ENCODE assay signal across 16 cellular contexts in genomic region chr16:19137621-19138128, GRCh38. TPM values are rescaled to one million over a fixed set of nuclear protein-coding genes. Genes with fewer than 3 reads are reported as not detected.
DNase-seq lines count a peak whose midpoint lies in the region; ATAC-seq, FAIRE-seq and TF ChIP-seq lines count a peak whose summit lies in the region.
"Had no signal": no experiment of that assay in that cellular context is flagged by ENCODE, and none has a peak within 500 bp of the region (broad histone marks: within the 10 kb centered on the region; RNA-seq: fewer than 3 reads in every experiment).

No MANE protein-coding gene starts in this region.

- H3K27ac ChIP-seq in IMR-90 (ENCODE audit: insufficient read depth, low read length), result peak overlapping the region; percentile 55; the same call in 1 of the 2 replicates
- H3K27ac ChIP-seq in SK-N-MC, result peak overlapping the region; percentile 92
- peak overlapping the region; percentile 74 for H3K27ac ChIP-seq in subcutaneous abdominal adipose tissue (ENCODE audit: low read depth, low read length)
- H3K27ac ChIP-seq: HL-60, ovary had no signal

- peaks cover 29% of the 10 kb centered on the region for H3K4me1 ChIP-seq in IMR-90 (ENCODE audit: control insufficient read depth, insufficient read depth, low read length)
- H3K4me1 ChIP-seq in subcutaneous abdominal adipose tissue (ENCODE audit: control insufficient read depth in 5 of 5, insufficient read depth in 5 of 5, low read length in 5 of 5), result peaks cover 18 to 52% (median 44%) of the 10 kb centered on the region in 5 donors

- DNase-seq in IMR-90, result no peak
- no peak for DNase-seq in SK-N-MC (ENCODE audit: low read depth, low spot score)
- peak; percentile 58 for DNase-seq in left kidney (ENCODE audit: low read depth, low spot score)
- no peak for DNase-seq in AG08395 (ENCODE audit: low spot score)
- DNase-seq in H54 (ENCODE audit: insufficient read length, low spot score), result no peak
- DNase-seq: activated naive CD8-positive, alpha-beta T cell treated with anti-CD3 and anti-CD28 coated beads, Interleukin-2, amount 10 ng/mL, durations not matched to agents 7 days and 5 days; effector memory CD4-positive, alpha-beta T cell; GF-D8; kidney glomerular epithelial cell; ovary had no signal

- H2BK120ac ChIP-seq in IMR-90 (ENCODE audit: low read depth, low read length), result peak overlapping the region; percentile 75

- H2BK20ac ChIP-seq in IMR-90 (ENCODE audit: low read depth, low read length), result peak overlapping the region; percentile 8; the same call in 1 of the 2 replicates

- H3K27me3 ChIP-seq in IMR-90 (ENCODE audit: control insufficient read depth, insufficient read depth, low read length) (no peaks in the 10 kb centered on the region), subcutaneous abdominal adipose tissue (ENCODE audit: control insufficient read depth in 5 of 5, insufficient read depth in 4 of 5, low read length in 5 of 5) (no peaks in the 10 kb centered on the region)
- H3K27me3 ChIP-seq: ovary had no signal

- no peak overlapping the region for H3K56ac ChIP-seq in IMR-90 (ENCODE audit: extremely low read depth, insufficient read depth, low read length)

- POLR2A ChIA-PET in IMR-90 (lab: Charles Lee; ENCODE audit: unreplicated experiment), result no interaction called here

- H2BK15ac ChIP-seq in IMR-90 (ENCODE audit: low read depth, low read length), result 0 out of 3 replicates have a peak overlapping the region, but pooled peaks have one; percentile 21

- H2AK9ac ChIP-seq in IMR-90 (replicated peaks; ENCODE audit: low read depth, low read length, poor library complexity), result peak overlapping the region; percentile 17

- no peaks in the 10 kb centered on the region for H3K36me3 ChIP-seq in IMR-90 (ENCODE audit: control insufficient read depth, insufficient read depth, low read length)
- no peaks in the 10 kb centered on the region for H3K36me3 ChIP-seq in SK-N-MC (ENCODE audit: insufficient read depth, low read length)
- H3K36me3 ChIP-seq in subcutaneous abdominal adipose tissue (ENCODE audit: control insufficient read depth in 5 of 5, insufficient read depth in 5 of 5, low read length in 5 of 5), result no peaks in the 10 kb centered on the region
- H3K36me3 ChIP-seq: ovary had no signal

- no peak overlapping the region for H3K4me2 ChIP-seq in IMR-90 (ENCODE audit: low read depth, low read length)

- no peaks in the 10 kb centered on the region for H4K20me1 ChIP-seq in IMR-90 (ENCODE audit: insufficient read depth, low read length)

- CTCF ChIA-PET in IMR-90 (lab: Yijun Ruan, JAX), result interaction anchor here (0.8 kb wide), 1 partner anchor 42 kb away, joined by 3 read pairs; no protein-coding TSS in a partner anchor

- dilution Hi-C loops in IMR-90 (cut with HindIII; ENCODE audit: low sequenced_read_pairs, unreplicated experiment), result no loop called here

- intact Hi-C loops in IMR-90 (cut with micrococcal nuclease), result no loop called here

- peak overlapping the region in 1 of 2 experiments; percentile 17; a peak in 1 of 4 replicates for H4K8ac ChIP-seq in IMR-90 (ENCODE audit: low read depth in 2 of 2, low read length in 2 of 2)

- ATAC-seq in IMR-90 (ENCODE audit: low read depth) (no peak), GM18858 (IDR thresholded peaks at IDR 0.05; ENCODE audit: unreplicated experiment) (no peak)
- ATAC-seq: K562 had no signal

- TF ChIP-seq CTCF in IMR-90 (conservative IDR thresholded peaks at IDR 0.05; ENCODE audit: low read depth, low read length), result no peak

- peaks cover 0 to 9% of the 10 kb centered on the region in 2 experiments; a peak in 3 of 4 replicates for H3K79me1 ChIP-seq in IMR-90 (ENCODE audit: low read depth in 1 of 2, low read length in 2 of 2)

- no peak overlapping the region for H2AFZ ChIP-seq in IMR-90 (replicated peaks; ENCODE audit: low read length, poor library complexity)

- H3K4me3 ChIP-seq in IMR-90 (ENCODE audit: insufficient read depth, low read depth, low read length) (no peak overlapping the region), SK-N-MC (peak overlapping the region; percentile 64), subcutaneous abdominal adipose tissue (ENCODE audit: low read depth in 1 of 5, low read length in 5 of 5) (no peak overlapping the region)
- H3K4me3 ChIP-seq: K562, ovary had no signal

- peak overlapping the region; percentile 24 for H3K4ac ChIP-seq in IMR-90 (ENCODE audit: low read depth, low read length)

- no peak overlapping the region; the same call in 1 of the 2 replicates for H3K18ac ChIP-seq in IMR-90 (ENCODE audit: low read depth, low read length)

- H3K9me1 ChIP-seq in IMR-90 (ENCODE audit: insufficient read depth, low read length), result peaks cover 18% of the 10 kb centered on the region

- H2AK5ac ChIP-seq in IMR-90 (ENCODE audit: low read depth, low read length), result no peak overlapping the region

- no peak overlapping the region; the same call in 1 of the 2 replicates for H4K5ac ChIP-seq in IMR-90 (ENCODE audit: low read depth, low read length)

- peak overlapping the region; percentile 40; the same call in 1 of the 2 replicates for H3K23ac ChIP-seq in IMR-90 (ENCODE audit: low read depth, low read length)

- TF ChIP-seq POLR2A in IMR-90 (IDR thresholded peaks at IDR 0.05; ENCODE audit: low read depth, low read length) (no peak), H54 (IDR thresholded peaks at IDR 0.05; ENCODE audit: low read depth, low read length) (no peak)

- H3K9ac ChIP-seq in IMR-90 (ENCODE audit: low read depth, low read length) (no peak overlapping the region), SK-N-MC (ENCODE audit: insufficient read length) (no peak overlapping the region), subcutaneous abdominal adipose tissue (ENCODE audit: low read length in 5 of 5) (no peak overlapping the region)

- no peak for TF ChIP-seq RAD21 in IMR-90 (IDR thresholded peaks at IDR 0.05; ENCODE audit: low read length)

- no peak overlapping the region for H4K91ac ChIP-seq in IMR-90 (ENCODE audit: insufficient read depth, low read depth, low read length)

- H3K9me3 ChIP-seq in IMR-90 (ENCODE audit: control insufficient read depth, insufficient read depth, low read length) (no peaks in the 10 kb centered on the region), SK-N-MC (ENCODE audit: low read depth, low read length) (no peaks in the 10 kb centered on the region), subcutaneous abdominal adipose tissue (ENCODE audit: control insufficient read depth in 5 of 5, low read length in 5 of 5) (no peaks in the 10 kb centered on the region)
- H3K9me3 ChIP-seq: ovary had no signal

- no peak overlapping the region for H2BK5ac ChIP-seq in IMR-90 (ENCODE audit: low read depth, low read length, poor library complexity, severe bottlenecking)

- H3K14ac ChIP-seq in IMR-90 (replicated peaks; ENCODE audit: low read depth, low read length), result no peak overlapping the region

- FAIRE-seq in H54 (lab: Jason Lieb, UNC), result no peak
- FAIRE-seq: GM12891, K562 had no signal

- in situ Hi-C loops in IMR-90 (cut with MboI; ENCODE audit: low sequenced_read_pairs), result no loop called here

- no TSS peak for BruUV-seq in IMR-90 (replicated peaks; lab: Mats Ljungman, UMichigan)

- no CpG with 5 or more reads among the region's 1 CpG for WGBS in IMR-90 (ENCODE audit: extremely low coverage in 2 of 2, insufficient read length in 1 of 2), 2 experiments

TF ChIP-seq in IMR-90, 13 proteins besides CTCF, POLR2A, EP300 and RAD21:
- TF ChIP-seq RFX5 (IDR thresholded peaks at IDR 0.05; ENCODE audit: low read depth, low read length), result no peak
- no peak for TF ChIP-seq MAFK (IDR thresholded peaks at IDR 0.05; ENCODE audit: low read depth, low read length)
- TF ChIP-seq RCOR1 (IDR thresholded peaks at IDR 0.05; ENCODE audit: insufficient replicate concordance, low read length), result no peak
- TF ChIP-seq BHLHE40 (IDR thresholded peaks at IDR 0.05; ENCODE audit: low read depth, low read length), result no peak
- no peak for TF ChIP-seq USF2 (IDR thresholded peaks at IDR 0.05; ENCODE audit: low read depth, low read length)
- TF ChIP-seq FOS (IDR thresholded peaks at IDR 0.05; ENCODE audit: low read depth, low read length), result no peak
- TF ChIP-seq CHD1 (IDR thresholded peaks at IDR 0.05; ENCODE audit: low read depth, low read length), result no peak
- TF ChIP-seq ELK1 (IDR thresholded peaks at IDR 0.05; ENCODE audit: borderline replicate concordance, low read depth, low read length), result no peak
- TF ChIP-seq NFE2L2 (IDR thresholded peaks at IDR 0.05; ENCODE audit: low read depth, low read length), result no peak
- no peak for TF ChIP-seq MAZ (IDR thresholded peaks at IDR 0.05; ENCODE audit: borderline replicate concordance, low read depth, low read length)
- no peak for TF ChIP-seq MXI1 (IDR thresholded peaks at IDR 0.05; ENCODE audit: borderline replicate concordance, low read depth, low read length)
- no peak for TF ChIP-seq CEBPB (IDR thresholded peaks at IDR 0.05; ENCODE audit: low read depth, low read length)
- no peak for TF ChIP-seq SMC3 (IDR thresholded peaks at IDR 0.05; ENCODE audit: low read depth, low read length)

RNA-seq across cellular contexts. Expression of gene ITPRIPL2, which starts 23.9 kb away (rescaled TPM):
- total RNA-seq in IMR-90 (2012; rRNA removed), result 11.1 and 15.0 TPM in 2 replicates
- polyA plus RNA-seq in IMR-90 (2012; rRNA removed), result 9.2 and 10.1 TPM in 2 replicates
- polyA plus RNA-seq in IMR-90 (2012; cell fraction: cytosol; rRNA removed), result 5.2 and 16.1 TPM in 2 replicates
- polyA plus RNA-seq in IMR-90 (2012; cell fraction: nucleus; rRNA removed; ENCODE audit: low replicate concordance), result 6.1 and 13.7 TPM in 2 replicates

RNA-seq across cellular contexts. Expression of gene SYT17, which starts 30.4 kb away (rescaled TPM):
- not detected in 2 replicates for total RNA-seq in IMR-90 (2012; rRNA removed)
- polyA plus RNA-seq in IMR-90 (2012; rRNA removed), result not detected in 2 replicates
- 0.05 and 0.57 TPM in 2 replicates for polyA plus RNA-seq in IMR-90 (2012; cell fraction: cytosol; rRNA removed)
- polyA plus RNA-seq in IMR-90 (2012; cell fraction: nucleus; rRNA removed; ENCODE audit: low replicate concordance), result 0.22 and 0.24 TPM in 2 replicates
- total RNA-seq: activated naive CD8-positive, alpha-beta T cell treated with anti-CD3 and anti-CD28 coated beads, Interleukin-2, amount 10 ng/mL, durations not matched to agents 7 days and 5 days; K562 had no signal
- polyA plus RNA-seq: BJ, K562 had no signal
